ENCODE assay signal across 9 cellular contexts in genomic region chr3:54870423-54870822, GRCh38. TPM values are rescaled to one million over a fixed set of nuclear protein-coding genes. Genes with fewer than 3 reads are reported as not detected.
DNase-seq lines count a peak whose midpoint lies in the region; ATAC-seq and TF ChIP-seq lines count a peak whose summit lies in the region.
"Had no signal": no experiment of that assay in that cellular context is flagged by ENCODE, and none has a peak within 500 bp of the region (broad histone marks: within the 10 kb centered on the region; RNA-seq: fewer than 3 reads in every experiment).

No MANE protein-coding gene starts in this region.

- H3K4me3 ChIP-seq in foreskin fibroblast (ENCODE audit: low read depth in 1 of 2, low read length in 2 of 2), result no peak overlapping the region
- no peak overlapping the region for H3K4me3 ChIP-seq in prostate gland
- H3K4me3 ChIP-seq: BLaER1 had no signal

- TF ChIP-seq POLR2A in prostate gland (IDR thresholded peaks at IDR 0.05), result no peak

- H3K9me3 ChIP-seq in prostate gland, result no peaks in the 10 kb centered on the region
- H3K9me3 ChIP-seq: BLaER1 had no signal

- intact Hi-C loops in prostate gland (cut with DNase I), result loop anchor here (5.0 kb wide), 1 partner anchor 312 kb away; no protein-coding TSS in a partner anchor

- H3K4me1 ChIP-seq in prostate gland (replicated peaks), result no peaks in the 10 kb centered on the region

- 51% methylated on average over 7 of the region's 7 CpGs for WGBS in prostate gland

- TF ChIP-seq CTCF in RWPE1 (conservative IDR thresholded peaks at IDR 0.05; ENCODE audit: low read depth), result peak; percentile 44; the same call in 1 of the 2 replicates
- TF ChIP-seq CTCF in foreskin fibroblast (IDR thresholded peaks at IDR 0.05; ENCODE audit: low read depth, low read length), result peak; percentile 70
- TF ChIP-seq CTCF in prostate gland (IDR thresholded peaks at IDR 0.05), result peak in 3 of 4 experiments; percentile 34 to 56 (median 54)

- no peaks in the 10 kb centered on the region for H3K36me3 ChIP-seq in prostate gland
- H3K36me3 ChIP-seq: BLaER1 had no signal

- POLR2A ChIA-PET in RWPE1 (lab: Yijun Ruan, JAX; ENCODE audit: low non-redundant PET), result no interaction called here

- no peaks in the 10 kb centered on the region for H3K27me3 ChIP-seq in prostate gland (replicated peaks; ENCODE audit: insufficient read depth)
- H3K27me3 ChIP-seq: BLaER1 had no signal

- CTCF ChIA-PET in RWPE1 (lab: Yijun Ruan, JAX), result no interaction called here

- DNase-seq in NCI-H2171 treated with DMSO at 0.1 percent for 48 hours (lab: John Stamatoyannopoulos, UW), result peak; percentile 6
- no peak for DNase-seq in NCI-H2171 (lab: John Stamatoyannopoulos, UW)
- peak; percentile 62 for DNase-seq in RWPE1 (ENCODE audit: low spot score)
- peak; percentile 96 to 97 for DNase-seq in foreskin fibroblast
- peak; percentile 19 for DNase-seq in prostate gland (ENCODE audit: low spot score)

- H3K27ac ChIP-seq in RWPE1 (no peak overlapping the region), prostate gland (no peak overlapping the region)
- H3K27ac ChIP-seq: BLaER1 had no signal

- no peak for ATAC-seq in HG03521 (IDR thresholded peaks at IDR 0.05; ENCODE audit: unreplicated experiment)
- no peak for ATAC-seq in HG02642 (IDR thresholded peaks at IDR 0.05; ENCODE audit: poor library complexity, unreplicated experiment)
- no peak for ATAC-seq in HG03378 (IDR thresholded peaks at IDR 0.05; ENCODE audit: unreplicated experiment)

RNA-seq across cellular contexts. Expression of gene LRTM1, which starts 57.4 kb away (rescaled TPM):
- total RNA-seq in prostate gland, result 1 to 10 TPM in 1 of 2 donors, not detected in 1; 2.0 TPM
